Comparison of ENCODE assay signal across 9 cellular contexts in the genomic region with DNA sequence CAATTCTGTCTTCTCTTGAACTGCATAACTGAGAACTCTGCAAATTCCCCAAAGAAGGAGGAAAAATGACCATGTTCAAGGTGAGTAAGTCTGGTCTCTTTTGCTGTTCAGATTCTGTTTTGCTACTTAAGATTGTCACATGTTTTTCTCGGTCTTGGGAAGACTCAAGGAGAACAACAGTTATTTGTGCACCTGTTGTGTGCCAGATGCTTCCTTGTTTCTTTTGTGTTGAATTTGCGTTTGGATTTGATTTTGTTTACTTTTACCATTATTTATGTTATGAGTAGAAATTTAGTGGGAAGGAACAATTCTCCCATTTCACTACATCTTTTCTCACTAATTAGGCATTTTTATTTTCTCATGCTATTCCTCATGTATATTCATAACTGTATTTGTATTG.
"Had no signal": no experiment of that assay in that cellular context is flagged by ENCODE, and none has a peak within 500 bp of the region (broad histone marks: within the 10 kb centered on the region; RNA-seq: fewer than 3 reads in every experiment).

No MANE protein-coding gene starts in this region.

- H3K27ac ChIP-seq: VCaP, WERI-Rb-1 had no signal

- ATAC-seq: activated CD4-positive, alpha-beta T cell treated with anti-CD3 and anti-CD28 coated beads for 36 hours; activated CD4-positive, CD25-positive, alpha-beta regulatory T cell treated with anti-CD3 and anti-CD28 coated beads, Interleukin-2, amount 50 U/mL, for 24 hours; activated CD8-positive, alpha-beta memory T cell treated with anti-CD3 and anti-CD28 coated beads, Interleukin-2, amount 10 ng/mL, durations not matched to agents 7 days and 5 days; activated CD8-positive, alpha-beta T cell treated with anti-CD3 and anti-CD28 coated beads for 36 hours; activated CD8-positive, alpha-beta T cell treated with anti-CD3 and anti-CD28 coated beads, Interleukin-2, amount 10 ng/mL, durations not matched to agents 7 days and 5 days; T-helper 17 cell; WTC11 had no signal
